ENCODE assay signal across 1 cellular context in the genomic region with DNA sequence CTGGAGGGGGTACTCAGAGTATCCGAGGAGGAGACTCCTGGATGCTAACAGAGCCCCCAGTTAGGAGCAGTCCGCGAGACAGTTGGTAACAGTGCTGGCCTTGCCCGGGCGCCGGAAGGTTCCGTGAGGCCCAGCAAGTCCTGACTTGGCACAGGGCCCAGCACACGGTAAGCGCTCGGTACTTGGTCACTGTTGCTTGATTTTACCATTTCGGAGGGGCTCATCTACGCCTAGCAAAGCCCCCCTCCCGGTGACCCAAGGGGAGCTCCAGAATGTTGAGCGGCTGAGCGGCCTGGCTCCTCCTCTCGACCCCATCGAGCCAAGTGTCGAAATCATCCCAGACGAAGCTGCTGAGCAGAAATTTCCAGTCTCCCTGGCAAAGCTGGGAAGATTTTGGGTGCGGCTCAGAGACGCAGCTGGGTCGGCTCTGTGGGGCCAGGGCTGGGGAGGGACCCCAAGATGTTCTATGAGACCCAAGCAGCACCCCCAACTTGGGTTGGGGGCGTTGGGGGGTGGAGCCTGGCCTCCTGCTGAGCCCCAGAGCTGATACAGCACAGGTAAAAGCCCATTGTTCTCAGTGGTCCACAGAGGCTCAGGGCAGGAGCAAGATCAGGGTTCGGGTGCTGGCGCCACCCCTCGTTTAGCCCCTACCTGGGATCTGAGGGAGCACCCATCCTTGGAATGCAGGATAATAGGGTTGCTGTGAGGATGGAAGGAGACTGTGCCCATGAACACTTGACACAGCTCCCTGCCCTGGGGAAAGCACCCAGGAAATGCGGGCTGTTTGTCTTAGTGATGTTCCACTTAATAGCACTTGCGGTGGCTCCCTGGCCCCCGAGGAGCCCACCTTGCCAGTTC.
TF ChIP-seq lines count a peak whose summit lies in the region.

No MANE protein-coding gene starts in this region.

TF ChIP-seq in WTC11, 78 proteins besides CTCF, POLR2A, EP300 and RAD21 (continued from another document):
- TF ChIP-seq, protein P1, sequence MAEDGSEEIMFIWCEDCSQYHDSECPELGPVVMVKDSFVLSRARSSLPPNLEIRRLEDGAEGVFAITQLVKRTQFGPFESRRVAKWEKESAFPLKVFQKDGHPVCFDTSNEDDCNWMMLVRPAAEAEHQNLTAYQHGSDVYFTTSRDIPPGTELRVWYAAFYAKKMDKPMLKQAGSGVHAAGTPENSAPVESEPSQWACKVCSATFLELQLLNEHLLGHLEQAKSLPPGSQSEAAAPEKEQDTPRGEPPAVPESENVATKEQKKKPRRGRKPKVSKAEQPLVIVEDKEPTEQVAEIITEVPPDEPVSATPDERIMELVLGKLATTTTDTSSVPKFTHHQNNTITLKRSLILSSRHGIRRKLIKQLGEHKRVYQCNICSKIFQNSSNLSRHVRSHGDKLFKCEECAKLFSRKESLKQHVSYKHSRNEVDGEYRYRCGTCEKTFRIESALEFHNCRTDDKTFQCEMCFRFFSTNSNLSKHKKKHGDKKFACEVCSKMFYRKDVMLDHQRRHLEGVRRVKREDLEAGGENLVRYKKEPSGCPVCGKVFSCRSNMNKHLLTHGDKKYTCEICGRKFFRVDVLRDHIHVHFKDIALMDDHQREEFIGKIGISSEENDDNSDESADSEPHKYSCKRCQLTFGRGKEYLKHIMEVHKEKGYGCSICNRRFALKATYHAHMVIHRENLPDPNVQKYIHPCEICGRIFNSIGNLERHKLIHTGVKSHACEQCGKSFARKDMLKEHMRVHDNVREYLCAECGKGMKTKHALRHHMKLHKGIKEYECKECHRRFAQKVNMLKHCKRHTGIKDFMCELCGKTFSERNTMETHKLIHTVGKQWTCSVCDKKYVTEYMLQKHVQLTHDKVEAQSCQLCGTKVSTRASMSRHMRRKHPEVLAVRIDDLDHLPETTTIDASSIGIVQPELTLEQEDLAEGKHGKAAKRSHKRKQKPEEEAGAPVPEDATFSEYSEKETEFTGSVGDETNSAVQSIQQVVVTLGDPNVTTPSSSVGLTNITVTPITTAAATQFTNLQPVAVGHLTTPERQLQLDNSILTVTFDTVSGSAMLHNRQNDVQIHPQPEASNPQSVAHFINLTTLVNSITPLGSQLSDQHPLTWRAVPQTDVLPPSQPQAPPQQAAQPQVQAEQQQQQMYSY (CRISPR knock-in tag; IDR thresholded peaks at IDR 0.05) = no peak
- no peak for TF ChIP-seq ELF4 (CRISPR knock-in tag; IDR thresholded peaks at IDR 0.05; ENCODE audit: low read depth)
- no peak for TF ChIP-seq NR2C2 (CRISPR knock-in tag; IDR thresholded peaks at IDR 0.05)
- TF ChIP-seq ZNF121 (CRISPR knock-in tag; IDR thresholded peaks at IDR 0.05) = no peak
- TF ChIP-seq NFATC4 (CRISPR knock-in tag; IDR thresholded peaks at IDR 0.05) = no peak
